1 cellular context compared by ENCODE assay signal in the genomic region with DNA sequence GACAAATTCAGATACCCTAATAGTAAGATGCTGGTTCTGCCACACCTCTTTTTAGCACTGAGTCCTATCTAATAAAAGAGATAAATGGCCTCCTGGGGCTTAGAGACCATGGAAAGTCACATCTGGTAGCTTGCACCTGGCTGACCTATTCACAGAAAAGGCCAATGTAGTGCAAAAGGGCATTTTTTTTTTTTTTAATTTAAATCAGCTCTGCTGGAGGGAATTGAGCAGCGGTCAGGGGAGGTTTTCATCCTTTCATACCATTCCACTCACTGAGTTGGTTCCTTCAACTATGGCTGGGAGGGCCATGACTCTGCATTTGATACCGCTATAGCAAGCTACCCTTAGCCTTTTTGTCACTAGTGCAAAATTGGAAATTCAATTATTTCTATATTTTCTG.
TF ChIP-seq lines count a peak whose summit lies in the region.

No MANE protein-coding gene starts in this region.

TF ChIP-seq in GM23338, 12 proteins besides CTCF, POLR2A, EP300 and RAD21 (continued from another document):
- TF ChIP-seq ZNF462 (CRISPR knock-in tag; IDR thresholded peaks at IDR 0.05) (peak; percentile 78; the same call in 1 of the 2 replicates), POLR2AphosphoS5 (IDR thresholded peaks at IDR 0.05; ENCODE audit: low read depth) (peak; percentile 39; the same call in 1 of the 2 replicates), EZH2phosphoT487 (IDR thresholded peaks at IDR 0.05; ENCODE audit: unreplicated experiment) (no peak), EZH2 (IDR thresholded peaks at IDR 0.05; ENCODE audit: low read depth, unreplicated experiment) (no peak), NANOG (IDR thresholded peaks at IDR 0.05; ENCODE audit: borderline replicate concordance) (peak; percentile 21; the same call in 1 of the 2 replicates), CREB1 (CRISPR knock-in tag; IDR thresholded peaks at IDR 0.05; ENCODE audit: low read depth) (no peak), JUNB (IDR thresholded peaks at IDR 0.05; ENCODE audit: unreplicated experiment) (no peak)
